9 cellular contexts compared by ENCODE assay signal in genomic region chr12:68614772-68615171, GRCh38. TPM values are rescaled to one million over a fixed set of nuclear protein-coding genes. Genes with fewer than 3 reads are reported as not detected.
DNase-seq lines count a peak whose midpoint lies in the region; ATAC-seq, FAIRE-seq and TF ChIP-seq lines count a peak whose summit lies in the region.
"Had no signal": no experiment of that assay in that cellular context is flagged by ENCODE, and none has a peak within 500 bp of the region (broad histone marks: within the 10 kb centered on the region; RNA-seq: fewer than 3 reads in every experiment).

No MANE protein-coding gene starts in this region.

- CTCF ChIA-PET in K562 (lab: Yijun Ruan, JAX; ENCODE audit: low intra/inter-chr PET ratio), result interaction anchor here (0.6 kb wide), 1 partner anchor 10 kb away, joined by 3 read pairs; no protein-coding TSS in a partner anchor

- peaks cover 89% of the 10 kb centered on the region for H3K79me2 ChIP-seq in K562 (ENCODE audit: control insufficient read depth, insufficient read depth, low read length)

- no peak for TF ChIP-seq CTCF in K562 (IDR thresholded peaks at IDR 0.05 in 2 of 3, conservative IDR thresholded peaks at IDR 0.05 in 1 of 3; ENCODE audit: insufficient read depth in 2 of 3, low read depth in 1 of 3, low read length in 3 of 3)
- no peak for TF ChIP-seq CTCF in natural killer cell (IDR thresholded peaks at IDR 0.05)
- no peak for TF ChIP-seq CTCF in right atrium auricular region (IDR thresholded peaks at IDR 0.05)

- H3K9me3 Mint-ChIP-seq in IgD-negative memory B cell, result no peaks in the 10 kb centered on the region
- H3K9me3 Mint-ChIP-seq in natural killer cell, result no peaks in the 10 kb centered on the region

- ATAC-seq in K562 (no peak), natural killer cell (no peak)

- in situ Hi-C loops in K562 (cut with MboI), result no loop called here

- POLR2A ChIA-PET in K562 (lab: Yijun Ruan, JAX), result interaction anchor here (2.2 kb wide), 1 partner anchor 14 kb away, joined by 6 read pairs; no protein-coding TSS in a partner anchor

- intact Hi-C loops in K562 (cut with micrococcal nuclease) (loop anchor here (5.0 kb wide), 2 partner anchors 53 to 247 kb away; no protein-coding TSS in a partner anchor), natural killer cell (cut with micrococcal nuclease) (loop anchor here (5.0 kb wide), 4 partner anchors 33 to 162 kb away; partner anchors contain the start of gene NUP107), posterior cingulate gyrus (cut with DNase I) (loop anchor here (5.0 kb wide), 1 partner anchor 193 kb away; the partner anchor contains the start of gene MDM2)

- H3K4me1 ChIP-seq in BLaER1, result peaks cover 68% of the 10 kb centered on the region
- H3K4me1 ChIP-seq in K562 (replicated peaks in 1 of 2; ENCODE audit: control insufficient read depth in 2 of 2, insufficient read depth in 2 of 2, low read length in 2 of 2), result peaks cover 10 to 19% of the 10 kb centered on the region in 2 experiments
- H3K4me1 ChIP-seq in right atrium auricular region, result peaks cover 0 to 77% of the 10 kb centered on the region in 2 donors

- H3K27ac ChIP-seq in BLaER1 (0 out of 2 replicates have a peak overlapping the region, but pooled peaks have one; percentile 3), K562 (ENCODE audit: extremely low read depth, low read depth, low read length) (no peak overlapping the region), right atrium auricular region (no peak overlapping the region)

- peak overlapping the region; percentile 90 for H3K4me2 ChIP-seq in BLaER1
- 0 out of 2 replicates have a peak overlapping the region, but pooled peaks have one; percentile 26 for H3K4me2 ChIP-seq in K562 (ENCODE audit: insufficient read depth, low read length)

- peaks cover 4% of the 10 kb centered on the region for H3K9me1 ChIP-seq in K562 (ENCODE audit: control insufficient read depth, insufficient read depth, low read length)

- peaks cover 52 to 63% (median 53%) of the 10 kb centered on the region in 3 donors for H3K4me1 Mint-ChIP-seq in IgD-negative memory B cell
- H3K4me1 Mint-ChIP-seq in natural killer cell, result peaks cover 73 to 77% of the 10 kb centered on the region in 2 donors

- no peaks in the 10 kb centered on the region for H3K27me3 Mint-ChIP-seq in IgD-negative memory B cell
- no peaks in the 10 kb centered on the region for H3K27me3 Mint-ChIP-seq in natural killer cell (ENCODE audit: low read depth in 2 of 2)

- no TSS peak for BruUV-seq in K562 (replicated peaks; lab: Mats Ljungman, UMichigan)

- FAIRE-seq in K562 (lab: Jason Lieb, UNC), result peak; percentile 11
- no peak for FAIRE-seq in HTR-8/SVneo (lab: Jason Lieb, UNC)

- H3K27me3 ChIP-seq in BLaER1 (no peaks in the 10 kb centered on the region), K562 (ENCODE audit: control insufficient read depth in 2 of 2, insufficient read depth in 2 of 2, low read length in 2 of 2) (no peaks in the 10 kb centered on the region), right atrium auricular region (no peaks in the 10 kb centered on the region)

- no peak overlapping the region for H2AFZ ChIP-seq in K562 (ENCODE audit: low read depth, low read length)

- peak overlapping the region; percentile 87 for H3K4me3 ChIP-seq in BLaER1
- H3K4me3 ChIP-seq in K562, result no peak overlapping the region
- no peak overlapping the region for H3K4me3 ChIP-seq in right atrium auricular region

- TF ChIP-seq EP300 in K562 (IDR thresholded peaks at IDR 0.05; ENCODE audit: low read length), result no peak

- H3K36me3 Mint-ChIP-seq in IgD-negative memory B cell, result peaks cover 2% of the 10 kb centered on the region
- peaks cover 17% of the 10 kb centered on the region for H3K36me3 Mint-ChIP-seq in natural killer cell

- peaks cover 85% of the 10 kb centered on the region for H4K20me1 ChIP-seq in BLaER1
- H4K20me1 ChIP-seq in K562 (replicated peaks; ENCODE audit: control insufficient read depth, insufficient read depth, low read length), result peaks cover 29% of the 10 kb centered on the region

- H3K36me3 ChIP-seq in BLaER1 (peaks cover 40% of the 10 kb centered on the region), K562 (ENCODE audit: control insufficient read depth, insufficient read depth, low read length) (peaks cover 30% of the 10 kb centered on the region), right atrium auricular region (no peaks in the 10 kb centered on the region)

- no peak for TF ChIP-seq POLR2A in K562 (conservative IDR thresholded peaks at IDR 0.05)

- TF ChIP-seq RAD21 in K562 (CRISPR knock-in tag; conservative IDR thresholded peaks at IDR 0.05 in 1 of 2, IDR thresholded peaks at IDR 0.05 in 1 of 2), result no peak

- H3K4me3 Mint-ChIP-seq in IgD-negative memory B cell (peak overlapping the region; percentile 73 to 94 (median 78)), natural killer cell (peak overlapping the region; percentile 98)

- peaks cover 4% of the 10 kb centered on the region; the same call in 1 of the 2 replicates for H3K9me3 ChIP-seq in BLaER1
- no peaks in the 10 kb centered on the region for H3K9me3 ChIP-seq in K562 (replicated peaks; ENCODE audit: control insufficient read depth, insufficient read depth, low read depth, low read length)
- H3K9me3 ChIP-seq in right atrium auricular region, result no peaks in the 10 kb centered on the region

- H3K9ac ChIP-seq in BLaER1 (peak overlapping the region; percentile 97; the same call in 1 of the 2 replicates), K562 (ENCODE audit: insufficient read depth in 1 of 2, low read depth in 2 of 2, low read length in 2 of 2) (no peak overlapping the region)

- 59% methylated on average over 2 of the region's 2 CpGs for WGBS in K562 (ENCODE audit: insufficient coverage, low coverage, missing lambda C conversion rate)

- peak overlapping the region in 2 of 3 donors; percentile 91 to 97 for H3K27ac Mint-ChIP-seq in IgD-negative memory B cell
- peak overlapping the region; percentile 84 to 95 for H3K27ac Mint-ChIP-seq in natural killer cell

- DNase-seq in K562 (ENCODE audit: extremely low read depth in 1 of 4, low spot score in 3 of 4) (no peak), natural killer cell (no peak), HTR-8/SVneo (ENCODE audit: insufficient read length, low spot score) (no peak), posterior cingulate gyrus (no peak), iPS-NIHi7 (ENCODE audit: extremely low spot score) (no peak), right atrium auricular region (ENCODE audit: low spot score) (no peak)
- DNase-seq: NCI-H524 treated with DMSO at 0.1 percent for 48 hours had no signal

TF ChIP-seq in K562, 482 proteins besides CTCF, POLR2A, EP300 and RAD21 (continues in another document):
- no peak for TF ChIP-seq ZSCAN32 (CRISPR knock-in tag; IDR thresholded peaks at IDR 0.05)
- no peak for TF ChIP-seq SMARCB1 (IDR thresholded peaks at IDR 0.05; ENCODE audit: insufficient read length, low read depth)
- TF ChIP-seq ZNF165 (CRISPR knock-in tag; IDR thresholded peaks at IDR 0.05; ENCODE audit: borderline replicate concordance), result no peak
- TF ChIP-seq PKNOX1 (IDR thresholded peaks at IDR 0.05), result no peak
- TF ChIP-seq, protein P1, sequence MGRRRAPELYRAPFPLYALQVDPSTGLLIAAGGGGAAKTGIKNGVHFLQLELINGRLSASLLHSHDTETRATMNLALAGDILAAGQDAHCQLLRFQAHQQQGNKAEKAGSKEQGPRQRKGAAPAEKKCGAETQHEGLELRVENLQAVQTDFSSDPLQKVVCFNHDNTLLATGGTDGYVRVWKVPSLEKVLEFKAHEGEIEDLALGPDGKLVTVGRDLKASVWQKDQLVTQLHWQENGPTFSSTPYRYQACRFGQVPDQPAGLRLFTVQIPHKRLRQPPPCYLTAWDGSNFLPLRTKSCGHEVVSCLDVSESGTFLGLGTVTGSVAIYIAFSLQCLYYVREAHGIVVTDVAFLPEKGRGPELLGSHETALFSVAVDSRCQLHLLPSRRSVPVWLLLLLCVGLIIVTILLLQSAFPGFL (CRISPR knock-in tag; IDR thresholded peaks at IDR 0.05), result no peak
- TF ChIP-seq KHSRP (IDR thresholded peaks at IDR 0.05), result no peak
- TF ChIP-seq NRF1 (conservative IDR thresholded peaks at IDR 0.05 in 1 of 2, IDR thresholded peaks at IDR 0.05 in 1 of 2), result no peak
- no peak for TF ChIP-seq ZNF586 (CRISPR knock-in tag; conservative IDR thresholded peaks at IDR 0.05)
- TF ChIP-seq JUND (IDR thresholded peaks at IDR 0.05; ENCODE audit: borderline replicate concordance, low read depth, low read length), result no peak
- no peak for TF ChIP-seq JUND (tag; IDR thresholded peaks at IDR 0.05; ENCODE audit: borderline replicate concordance, low read depth, low read length)
- TF ChIP-seq FOSL1 (tag; conservative IDR thresholded peaks at IDR 0.05), result no peak
- no peak for TF ChIP-seq EP400 (IDR thresholded peaks at IDR 0.05)
- TF ChIP-seq SRF (CRISPR knock-in tag; IDR thresholded peaks at IDR 0.05), result no peak

RNA-seq across cellular contexts. Expression of gene RAP1B, which starts 4.1 kb away (rescaled TPM):
- polyA plus RNA-seq in IgD-negative memory B cell (297 TPM), K562 (2011; rRNA removed) (184 and 309 TPM in 2 replicates), K562 (2014; fragmentation: Illumina TruSeq; extraction: Trizol) (263 and 309 TPM in 2 replicates), K562 (2014; fragmentation: Nextera tagmentation; extraction: Ambion mirVana) (100 to 1,000 TPM; 107 to 116 TPM), K562 (2014; rRNA removed) (212 and 213 TPM in 2 replicates)
- total RNA-seq in K562 (2011; cell fraction: chromatin; rRNA removed; ENCODE audit: low replicate concordance), result 72.2 and 246 TPM in 2 replicates
- total RNA-seq in K562 (2011; cell fraction: nucleolus; rRNA removed), result 38.4 and 61.2 TPM in 2 replicates
- 122 and 262 TPM in 2 replicates for total RNA-seq in K562 (2011; cell fraction: nucleoplasm; rRNA removed)
- total RNA-seq in K562 (2014; rRNA removed) (133 and 157 TPM in 2 replicates), K562 (2014; rRNA removed; fragmentation: Illumina TruSeq; extraction: Trizol) (169 and 201 TPM in 2 replicates), K562 (2015; rRNA removed; fragmentation: Illumina TruSeq; extraction: Trizol) (168 and 191 TPM in 2 replicates), K562 (2021) (160 and 170 TPM in 2 replicates), natural killer cell (100 to 1,000 TPM; 517 to 664 (median 572) TPM), right atrium auricular region (10 to 100 TPM; 73.1 to 74.6 TPM)
- 76.5 and 110 TPM in 2 replicates for polyA plus RNA-seq in K562 (2011; cell fraction: cytosol; rRNA removed)
- 47.8 and 69.1 TPM in 2 replicates for polyA plus RNA-seq in K562 (2011; cell fraction: nucleus; rRNA removed)
- 168 and 212 TPM in 2 replicates for polyA plus RNA-seq in K562 (2012)
- 175 and 226 TPM in 2 replicates for polyA minus RNA-seq in K562 (2011; rRNA and poly(A)+ RNA removed)
- polyA minus RNA-seq in K562 (2011; cell fraction: cytosol; rRNA and poly(A)+ RNA removed), result 60.5 and 94.7 TPM in 2 replicates
- polyA minus RNA-seq in K562 (2011; cell fraction: nucleus; rRNA and poly(A)+ RNA removed), result 33.7 and 49.9 TPM in 2 replicates
